Comparison of ENCODE assay signal across 12 cellular contexts in the genomic region with DNA sequence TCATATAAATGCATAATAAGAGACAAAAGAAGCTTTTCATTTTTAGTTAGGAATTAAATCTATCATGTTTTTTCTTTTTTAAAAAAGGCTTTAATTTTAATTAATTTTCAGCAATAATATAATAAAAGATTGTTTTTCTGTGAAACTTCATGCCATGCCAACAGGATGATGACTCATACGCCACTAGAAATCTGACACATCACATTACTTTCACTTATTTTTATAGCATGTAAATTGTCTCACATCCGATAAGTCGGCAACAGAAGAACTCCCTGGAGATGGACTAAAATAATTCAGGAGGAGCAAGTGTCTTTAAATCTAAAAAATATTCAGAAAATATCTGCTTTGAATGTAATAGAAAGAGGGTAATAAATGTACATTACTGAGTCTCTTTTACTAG.
DNase-seq lines count a peak whose midpoint lies in the region; ATAC-seq and TF ChIP-seq lines count a peak whose summit lies in the region.
"Had no signal": no experiment of that assay in that cellular context is flagged by ENCODE, and none has a peak within 500 bp of the region (broad histone marks: within the 10 kb centered on the region; RNA-seq: fewer than 3 reads in every experiment).

No MANE protein-coding gene starts in this region.

- H3K4me1 ChIP-seq in HUES48 (ENCODE audit: control insufficient read depth, insufficient read depth, low read length) = peaks cover 32% of the 10 kb centered on the region
- H3K4me1 ChIP-seq: prostate gland had no signal

- H3K4me3 ChIP-seq in HUES48 (ENCODE audit: low read depth, low read length) (no peak overlapping the region), astrocyte of the spinal cord (ENCODE audit: low read depth, low read length) (no peak overlapping the region)
- H3K4me3 ChIP-seq: prostate gland had no signal

- no peaks in the 10 kb centered on the region for H3K4me1 Mint-ChIP-seq in HFFc6 (ENCODE audit: low read depth)
- H3K4me1 Mint-ChIP-seq: activated naive CD8-positive, alpha-beta T cell treated with anti-CD3 and anti-CD28 coated beads, Interleukin-2, amount 10 ng/mL, durations not matched to agents 7 days and 5 days had no signal

- H3K36me3 Mint-ChIP-seq in HFFc6 (ENCODE audit: low read depth) = no peaks in the 10 kb centered on the region
- H3K36me3 Mint-ChIP-seq: activated naive CD8-positive, alpha-beta T cell treated with anti-CD3 and anti-CD28 coated beads, Interleukin-2, amount 10 ng/mL, durations not matched to agents 7 days and 5 days had no signal

- H3K27me3 ChIP-seq in HUES48 (ENCODE audit: control insufficient read depth, insufficient read depth, low read length) = no peaks in the 10 kb centered on the region

- H3K4me3 Mint-ChIP-seq in HFFc6 = no peak overlapping the region
- H3K4me3 Mint-ChIP-seq: activated naive CD8-positive, alpha-beta T cell treated with anti-CD3 and anti-CD28 coated beads, Interleukin-2, amount 10 ng/mL, durations not matched to agents 7 days and 5 days had no signal

- in situ Hi-C loops in ACHN (cut with HindIII; ENCODE audit: low pct_ligation_motif_present, low pct_unique_long_range_greater_than_20kb, low sequenced_read_pairs) (no loop called here), astrocyte of the spinal cord (cut with HindIII; ENCODE audit: low sequenced_read_pairs) (no loop called here)

- no peak overlapping the region for H3K27ac Mint-ChIP-seq in HFFc6
- H3K27ac Mint-ChIP-seq: activated naive CD8-positive, alpha-beta T cell treated with anti-CD3 and anti-CD28 coated beads, Interleukin-2, amount 10 ng/mL, durations not matched to agents 7 days and 5 days had no signal

- no peaks in the 10 kb centered on the region; the same call in 1 of the 2 replicates for H3K27me3 Mint-ChIP-seq in HFFc6 (ENCODE audit: insufficient read depth)
- H3K27me3 Mint-ChIP-seq: activated naive CD8-positive, alpha-beta T cell treated with anti-CD3 and anti-CD28 coated beads, Interleukin-2, amount 10 ng/mL, durations not matched to agents 7 days and 5 days had no signal

- H3K36me3 ChIP-seq in HUES48 (ENCODE audit: control insufficient read depth, insufficient read depth, low read length) = no peaks in the 10 kb centered on the region
- H3K36me3 ChIP-seq: prostate gland had no signal

- DNase-seq in ACHN (peak; percentile 25), astrocyte of the spinal cord (ENCODE audit: low read depth, low spot score) (peak; percentile 76), glomerular visceral epithelial cell (ENCODE audit: extremely low spot score) (peak; percentile 39), activated gamma-delta T cell treated with Interleukin-2 at 50 U/mL for 16 hours (no peak), HFFc6 (no peak)
- DNase-seq: activated naive CD8-positive, alpha-beta T cell treated with anti-CD3 and anti-CD28 coated beads, Interleukin-2, amount 10 ng/mL, durations not matched to agents 7 days and 5 days; cortex of kidney; NCI-H1694 treated with DMSO at 0.1 percent for 48 hours had no signal

- ATAC-seq in GM19351 (IDR thresholded peaks at IDR 0.05; ENCODE audit: unreplicated experiment) (no peak), GM21381 (IDR thresholded peaks at IDR 0.05; ENCODE audit: unreplicated experiment) (no peak)

- H3K9me3 Mint-ChIP-seq in HFFc6 = peaks cover 40% of the 10 kb centered on the region
- H3K9me3 Mint-ChIP-seq: activated naive CD8-positive, alpha-beta T cell treated with anti-CD3 and anti-CD28 coated beads, Interleukin-2, amount 10 ng/mL, durations not matched to agents 7 days and 5 days had no signal

- H3K27ac ChIP-seq in HUES48 (ENCODE audit: low read depth, low read length) = peak overlapping the region; percentile 67
- H3K27ac ChIP-seq: prostate gland had no signal

- no peak overlapping the region for H3K9ac ChIP-seq in HUES48 (ENCODE audit: low read depth, low read length)

- TF ChIP-seq CTCF in astrocyte of the spinal cord (IDR thresholded peaks at IDR 0.05; ENCODE audit: low read depth, low read length) (no peak), HFFc6 (IDR thresholded peaks at IDR 0.05) (no peak)

- no peaks in the 10 kb centered on the region for H3K9me3 ChIP-seq in HUES48 (ENCODE audit: control insufficient read depth, insufficient read depth, low read length)
- H3K9me3 ChIP-seq: prostate gland had no signal

Comparison
In these comparisons a context has a peak if more than half of its experiments do, and no peak if none do; other contexts are left out.
1. DNase-seq: peak in ACHN (single experiment), astrocyte of the spinal cord (single experiment) and glomerular visceral epithelial cell (single experiment); none in activated gamma-delta T cell treated with Interleukin-2 at 50 U/mL for 16 hours (single experiment) and HFFc6 (single experiment).